In the genomic region with DNA sequence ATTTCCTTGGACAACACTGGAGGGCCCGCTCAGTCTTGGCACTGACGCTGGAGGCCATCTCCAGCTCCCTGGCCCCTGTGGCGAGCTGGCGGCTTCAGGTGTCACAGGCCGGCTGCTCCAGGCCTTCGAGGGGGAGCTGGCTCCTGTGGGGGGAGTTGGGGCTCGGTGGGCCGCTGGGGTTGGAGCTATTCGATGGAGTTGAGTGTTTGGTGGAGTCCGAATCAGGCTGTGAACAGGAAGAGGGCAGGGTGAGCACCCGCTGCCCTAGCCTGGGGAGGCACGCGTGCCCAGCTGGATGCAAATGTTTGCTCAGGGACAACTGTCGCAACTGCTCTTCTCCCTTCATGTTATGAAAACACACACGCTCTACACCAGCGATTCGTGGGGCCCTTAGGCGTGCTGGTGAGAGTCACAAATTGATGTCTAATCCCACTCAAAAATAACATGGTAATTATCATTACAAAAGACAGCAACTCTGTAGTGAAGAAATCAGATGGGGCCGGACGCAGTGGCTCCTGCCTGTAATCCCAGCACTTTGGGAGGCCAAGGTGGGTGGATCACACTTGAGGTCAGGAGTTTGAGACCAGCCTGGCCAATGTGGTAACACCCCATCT, we compare ENCODE assay signal across 24 cellular contexts. TPM values are rescaled to one million over a fixed set of nuclear protein-coding genes. Genes with fewer than 3 reads are reported as not detected.
DNase-seq lines count a peak whose midpoint lies in the region; ATAC-seq and TF ChIP-seq lines count a peak whose summit lies in the region.
"Had no signal": no experiment of that assay in that cellular context is flagged by ENCODE, and none has a peak within 500 bp of the region (broad histone marks: within the 10 kb centered on the region; RNA-seq: fewer than 3 reads in every experiment).

No MANE protein-coding gene starts in this region.

- no TSS peak for BruUV-seq in A673 (replicated peaks; lab: Mats Ljungman, UMichigan)
- no TSS peak for BruUV-seq in Caco-2 (replicated peaks; lab: Mats Ljungman, UMichigan)

- peaks cover 11% of the 10 kb centered on the region for H3K4me1 ChIP-seq in A673 (ENCODE audit: insufficient read depth, low read length, poor library complexity, severe bottlenecking)
- 0 out of 2 replicates have a peak, but pooled peaks cover 5% of the 10 kb centered on the region for H3K4me1 ChIP-seq in Caco-2
- peaks cover 2 to 21% (median 14%) of the 10 kb centered on the region in 4 donors for H3K4me1 ChIP-seq in liver (ENCODE audit: control insufficient read depth in 4 of 4, insufficient read depth in 4 of 4, low read length in 3 of 4)
- H3K4me1 ChIP-seq: A549 had no signal

- CTCF ChIA-PET in A673 (lab: Charles Lee) (no interaction called here), Caco-2 (lab: Charles Lee) (no interaction called here), RWPE1 (lab: Yijun Ruan, JAX) (no interaction called here)

- no peaks in the 10 kb centered on the region for H3K9me3 ChIP-seq in A673 (ENCODE audit: low read depth, low read length, poor library complexity, severe bottlenecking)
- no peaks in the 10 kb centered on the region for H3K9me3 ChIP-seq in Caco-2
- no peaks in the 10 kb centered on the region for H3K9me3 ChIP-seq in liver (ENCODE audit: control insufficient read depth in 4 of 4, low read length in 3 of 4)
- H3K9me3 ChIP-seq: A549, MG63, SJSA1 had no signal

- no peaks in the 10 kb centered on the region for H3K27me3 Mint-ChIP-seq in Caco-2 (ENCODE audit: insufficient read depth, unreplicated experiment)

- no peak for ATAC-seq in HG03159 (IDR thresholded peaks at IDR 0.05; ENCODE audit: unreplicated experiment)
- ATAC-seq: A549 had no signal

- POLR2A ChIA-PET in A673 (lab: Charles Lee; ENCODE audit: low non-redundant PET) (no interaction called here), Caco-2 (lab: Charles Lee) (no interaction called here), RWPE1 (lab: Yijun Ruan, JAX; ENCODE audit: low non-redundant PET) (interaction anchor here (0.6 kb wide), 1 partner anchor 26 kb away, joined by 6 read pairs; no protein-coding TSS in a partner anchor)

- H3K36me3 ChIP-seq in A673 (ENCODE audit: insufficient read depth, low read length, poor library complexity, severe bottlenecking) (peaks cover 6% of the 10 kb centered on the region), Caco-2 (ENCODE audit: control insufficient read depth, insufficient read depth, low read length) (no peaks in the 10 kb centered on the region), liver (ENCODE audit: control insufficient read depth in 4 of 4, insufficient read depth in 3 of 4, low read depth in 1 of 4, low read length in 3 of 4) (peaks cover 2 to 14% (median 6%) of the 10 kb centered on the region in 4 donors)
- H3K36me3 ChIP-seq: MG63 had no signal

- WGBS in liver = 61% methylated on average over 20 of the region's 20 CpGs

- no peak overlapping the region for H3K4me3 ChIP-seq in A673 (ENCODE audit: low read depth, low read length, poor library complexity, severe bottlenecking)
- no peak overlapping the region for H3K4me3 ChIP-seq in Caco-2 (ENCODE audit: low read depth, low read length)
- H3K4me3 ChIP-seq in liver (ENCODE audit: low read depth in 1 of 3, low read length in 3 of 3) = no peak overlapping the region
- H3K4me3 ChIP-seq: A549, MG63, SJSA1 had no signal

- H3K36me3 Mint-ChIP-seq in Caco-2 (ENCODE audit: insufficient read depth, unreplicated experiment) = peaks cover 58% of the 10 kb centered on the region
- H3K36me3 Mint-ChIP-seq: CD8-positive, alpha-beta memory T cell; IgD-negative memory B cell had no signal

- peak overlapping the region; percentile 76 for H3K27ac Mint-ChIP-seq in Caco-2 (ENCODE audit: unreplicated experiment)
- H3K27ac Mint-ChIP-seq: CD8-positive, alpha-beta memory T cell; H9 had no signal

- no peaks in the 10 kb centered on the region for H3K9me3 Mint-ChIP-seq in Caco-2 (ENCODE audit: unreplicated experiment)
- H3K9me3 Mint-ChIP-seq: CD8-positive, alpha-beta memory T cell; H9; IgD-negative memory B cell had no signal

- in situ Hi-C loops in GM13976 (cut with MboI; ENCODE audit: low sequenced_read_pairs, unreplicated experiment) = no loop called here

- H3K9ac ChIP-seq in liver (ENCODE audit: low read depth in 1 of 2, low read length in 2 of 2) = no peak overlapping the region

- peak; percentile 53 for DNase-seq in A673 (ENCODE audit: low spot score)
- no peak for DNase-seq in Caco-2
- DNase-seq in RWPE1 (ENCODE audit: low spot score) = no peak
- DNase-seq in GM13976 (ENCODE audit: low spot score) = no peak
- no peak for DNase-seq in GF-D8 (lab: John Stamatoyannopoulos, UW)
- DNase-seq: C1 segment of cervical spinal cord; CD8-positive, alpha-beta memory T cell; DMS79 treated with DMSO at 0.1 percent for 48 hours; H9; Karpas-422; MG63; NCI-H1092; NCI-H1436 treated with DMSO at 0.1 percent for 48 hours; NCI-H2029 treated with DMSO at 0.1 percent for 48 hours; NCI-H2171 treated with DMSO at 0.1 percent for 48 hours; NCI-H446; NCI-H69; SW 1271 had no signal

- H3K27me3 ChIP-seq in A673 (replicated peaks; ENCODE audit: insufficient read depth, low read depth, low read length, poor library complexity) = no peaks in the 10 kb centered on the region
- H3K27me3 ChIP-seq in Caco-2 (replicated peaks; ENCODE audit: control insufficient read depth, insufficient read depth, low read length) = no peaks in the 10 kb centered on the region
- no peaks in the 10 kb centered on the region for H3K27me3 ChIP-seq in liver (ENCODE audit: control insufficient read depth in 4 of 4, insufficient read depth in 4 of 4, low read length in 3 of 4)
- H3K27me3 ChIP-seq: MG63 had no signal

- no peak for TF ChIP-seq CTCF in A673 (conservative IDR thresholded peaks at IDR 0.05; ENCODE audit: low read depth, low read length)
- TF ChIP-seq CTCF in Caco-2 (IDR thresholded peaks at IDR 0.05; ENCODE audit: insufficient read depth in 1 of 2, low read depth in 1 of 2, low read length in 1 of 2, severe bottlenecking in 1 of 2, unreplicated experiment in 1 of 2) = no peak
- TF ChIP-seq CTCF in RWPE1 (conservative IDR thresholded peaks at IDR 0.05; ENCODE audit: low read depth) = no peak
- TF ChIP-seq CTCF in liver (IDR thresholded peaks at IDR 0.05; ENCODE audit: low read depth, low read length, missing input control) = no peak
- no peak for TF ChIP-seq CTCF in GM13976 (IDR thresholded peaks at IDR 0.05; ENCODE audit: borderline replicate concordance, control extremely low read depth, extremely low read depth, insufficient read depth, missing control alignments)

- no peaks in the 10 kb centered on the region for H3K4me1 Mint-ChIP-seq in Caco-2 (ENCODE audit: low read depth, unreplicated experiment)

- peak in 1 of 2 donors; percentile 47 for TF ChIP-seq RAD21 in liver (IDR thresholded peaks at IDR 0.05)

- H3K27ac ChIP-seq in A673 (ENCODE audit: low read depth, low read length, poor library complexity, severe bottlenecking) (no peak overlapping the region), RWPE1 (peak overlapping the region; percentile 12; the same call in 1 of the 2 replicates), liver (ENCODE audit: low read depth in 1 of 2, low read length in 2 of 2) (peak overlapping the region; percentile 53 to 67)
- H3K27ac ChIP-seq: A549, SJSA1 had no signal

- H3K4me3 Mint-ChIP-seq in Caco-2 (ENCODE audit: unreplicated experiment) = no peak overlapping the region
- H3K4me3 Mint-ChIP-seq: H9 had no signal

- intact Hi-C loops in A673 (cut with micrococcal nuclease; ENCODE audit: unreplicated experiment) = no loop called here
- intact Hi-C loops in Caco-2 (cut with micrococcal nuclease; ENCODE audit: unreplicated experiment) = no loop called here

TF ChIP-seq in liver, 16 proteins besides CTCF, POLR2A, EP300 and RAD21:
- TF ChIP-seq HNF4A (conservative IDR thresholded peaks at IDR 0.05) (peak; percentile 35 to 66), RXRA (IDR thresholded peaks at IDR 0.05) (peak in 1 of 2 donors; percentile 73), REST (IDR thresholded peaks at IDR 0.05) (no peak), FOXA2 (IDR thresholded peaks at IDR 0.05) (peak; percentile 28)

RNA-seq across cellular contexts. Expression of gene AMN, which starts 11.3 kb away (rescaled TPM):
- 5.6 and 6.7 TPM in 2 replicates for total RNA-seq in A673 (2021)
- total RNA-seq in Caco-2 (2022) = 70.7 TPM in 2 replicates
- total RNA-seq in liver = 10 to 100 TPM in 1 of 2 donors, 1 to 10 TPM in 1; 2.1 to 51.2 TPM
- polyA plus RNA-seq in liver = 10 to 100 TPM in 1 of 2 donors, 1 to 10 TPM in 1; 5.1 to 12.1 TPM
- total RNA-seq: G401, SJSA1 had no signal
